In genomic region chr1:36187800-36188593, GRCh38 we compare ENCODE assay signal across 8 cellular contexts. TPM values are rescaled to one million over a fixed set of nuclear protein-coding genes. Genes with fewer than 3 reads are reported as not detected.
DNase-seq lines count a peak whose midpoint lies in the region; ATAC-seq, FAIRE-seq and TF ChIP-seq lines count a peak whose summit lies in the region.

No MANE protein-coding gene starts in this region.

- peak; percentile 59 for DNase-seq in GM06990 (ENCODE audit: extremely low read depth, insufficient read length)
- peak; percentile 88 for DNase-seq in NCI-H526 treated with DMSO at 0.1 percent for 48 hours (lab: John Stamatoyannopoulos, UW)
- DNase-seq in activated CD4-positive, alpha-beta T cell treated with anti-CD3 and anti-CD28 coated beads, Interleukin-2, amount 50 U/mL, for 24 hours (ENCODE audit: low read depth in 1 of 2, low spot score in 1 of 2) = peak; percentile 54 to 69
- DNase-seq in dermis blood vessel endothelial cell = peak; percentile 97
- peak; percentile 87 for DNase-seq in HepG2 (ENCODE audit: low spot score)
- peak; percentile 70 for DNase-seq in stimulated activated CD4-positive, alpha-beta T cell treated with anti-CD3 and anti-CD28 coated beads, Interleukin-2, amount 100 ng/mL, for 4 hours (ENCODE audit: low read depth)

- CTCF ChIA-PET in HepG2 (lab: Yijun Ruan, JAX; ENCODE audit: low intra/inter-chr PET ratio, low total read pairs) = interaction anchor here (0.7 to 3.3 kb wide), 7 partner anchors 19 to 97 kb away, joined by 3 to 43 read pairs (median 6); partner anchors contain the start of gene TRAPPC3

- no peaks in the 10 kb centered on the region for H3K9me3 ChIP-seq in HepG2 (ENCODE audit: low read length)

- TF ChIP-seq CTCF in GM06990 (IDR thresholded peaks at IDR 0.05; ENCODE audit: insufficient read depth, low read length, poor library complexity, severe bottlenecking) = peak; percentile 84
- TF ChIP-seq CTCF in HepG2 (CRISPR knock-in tag; IDR thresholded peaks at IDR 0.05) = peak; percentile 98

- H3K79me2 ChIP-seq in HepG2 (ENCODE audit: insufficient read depth, low read length) = no peaks in the 10 kb centered on the region

- no peak for TF ChIP-seq EP300 in HepG2 (IDR thresholded peaks at IDR 0.05; ENCODE audit: low read depth in 2 of 2, low read length in 2 of 2)
- TF ChIP-seq EP300 in HepG2 (CRISPR knock-in tag; IDR thresholded peaks at IDR 0.05; ENCODE audit: borderline replicate concordance) = 0 out of 2 replicates have a peak, but pooled peaks have one; percentile 17

- H4K20me1 ChIP-seq in HepG2 (ENCODE audit: insufficient read depth, low read length) = no peaks in the 10 kb centered on the region

- POLR2A ChIA-PET in HepG2 (lab: Yijun Ruan, JAX) = interaction anchor here (0.6 to 2.0 kb wide), 12 partner anchors 9 to 213 kb away, joined by 3 to 34 read pairs (median 4); partner anchors contain the start of genes MAP7D1, SH3D21, THRAP3 and TRAPPC3

- peak; percentile 97 for FAIRE-seq in HepG2 (lab: Jason Lieb, UNC)

- ATAC-seq in HG03175 (IDR thresholded peaks at IDR 0.05; ENCODE audit: unreplicated experiment) = peak; percentile 68
- peak; percentile 96 for ATAC-seq in HepG2
- no peak for ATAC-seq in HG03439 (IDR thresholded peaks at IDR 0.05; ENCODE audit: unreplicated experiment)

- peak overlapping the region; percentile 94 for H3K4me2 ChIP-seq in HepG2 (ENCODE audit: low read depth, low read length)

- H3K27me3 ChIP-seq in GM06990 (replicated peaks; ENCODE audit: control insufficient read depth, insufficient read depth, low read length) = no peaks in the 10 kb centered on the region
- no peaks in the 10 kb centered on the region for H3K27me3 ChIP-seq in HepG2 (ENCODE audit: control insufficient read depth in 1 of 2, insufficient read depth in 2 of 2, low read length in 2 of 2)

- no TSS peak for BruUV-seq in HepG2 (replicated peaks; lab: Mats Ljungman, UMichigan)

- H3K27ac ChIP-seq in HepG2 (ENCODE audit: extremely low read length, insufficient read depth, low read length) = peak overlapping the region; percentile 41

- peak; percentile 96 for TF ChIP-seq RAD21 in HepG2 (CRISPR knock-in tag; IDR thresholded peaks at IDR 0.05)

- intact Hi-C loops in HepG2 (cut with micrococcal nuclease; ENCODE audit: unreplicated experiment) = loop anchor here (1.0 kb wide), 3 partner anchors 33 to 88 kb away; partner anchors contain the start of gene TRAPPC3

- WGBS in HepG2 (ENCODE audit: low lambda C conversion rate) = 0% methylated on average over 7 of the region's 9 CpGs

- H2AFZ ChIP-seq in HepG2 (ENCODE audit: low read length) = peak overlapping the region; percentile 95

- in situ Hi-C loops in HepG2 (cut with HindIII; ENCODE audit: extremely low pct_ligation_motif_present, low pct_unique_long_range_greater_than_20kb) = loop anchor here (5.0 kb wide), 1 partner anchor 36 kb away; no protein-coding TSS in a partner anchor

- H3K4me3 ChIP-seq in GM06990 (replicated peaks; ENCODE audit: low read depth, low read length) = no peak overlapping the region
- H3K4me3 ChIP-seq in HepG2 (replicated peaks in 1 of 3; ENCODE audit: insufficient read depth in 1 of 3, low read depth in 2 of 3, low read length in 3 of 3) = peak overlapping the region; percentile 22 to 72 (median 44); a peak in 5 of 6 replicates

- peaks cover 10% of the 10 kb centered on the region; the same call in 1 of the 2 replicates for H3K4me1 ChIP-seq in HepG2 (ENCODE audit: insufficient read depth, low read length)

- TF ChIP-seq POLR2A in HepG2 (IDR thresholded peaks at IDR 0.05; ENCODE audit: insufficient read depth in 1 of 2, low read depth in 2 of 2, low read length in 2 of 2) = peak in 1 of 2 experiments; percentile 46; a peak in 2 of 4 replicates

- no peaks in the 10 kb centered on the region for H3K36me3 ChIP-seq in GM06990 (ENCODE audit: control insufficient read depth, insufficient read depth, low read length)
- H3K36me3 ChIP-seq in HepG2 (replicated peaks in 1 of 2; ENCODE audit: control insufficient read depth in 1 of 2, insufficient read depth in 2 of 2, low read length in 2 of 2) = no peaks in the 10 kb centered on the region

- peak overlapping the region; percentile 62 for H3K9ac ChIP-seq in HepG2 (ENCODE audit: insufficient read depth, low read depth, low read length)

TF ChIP-seq in HepG2, 621 proteins besides CTCF, POLR2A, EP300 and RAD21 (continues in another document):
- TF ChIP-seq NAIF1 (CRISPR knock-in tag; IDR thresholded peaks at IDR 0.05; ENCODE audit: borderline replicate concordance) = no peak

RNA-seq across cellular contexts. Expression of gene MAP7D1, which starts 32.0 kb away (rescaled TPM):
- total RNA-seq in dermis blood vessel endothelial cell (77.9 and 106 TPM in 2 replicates), HepG2 (2016; rRNA removed; fragmentation: Illumina TruSeq; extraction: Trizol) (5.5 and 7.2 TPM in 2 replicates)
- 2.9 and 3.9 TPM in 2 replicates for total RNA-seq in HepG2 (2016; cell fraction: cytosol; rRNA removed; fragmentation: Illumina TruSeq; extraction: Trizol; ENCODE audit: low read depth)
- 6.3 and 7.8 TPM in 2 replicates for total RNA-seq in HepG2 (2016; cell fraction: insoluble cytoplasmic fraction; rRNA removed; fragmentation: Illumina TruSeq; extraction: Trizol)
- total RNA-seq in HepG2 (2016; cell fraction: membrane; rRNA removed; fragmentation: Illumina TruSeq; extraction: Trizol) = 4.2 TPM in 2 replicates
- 6.1 and 7.9 TPM in 2 replicates for total RNA-seq in HepG2 (2016; cell fraction: nucleus; rRNA removed; fragmentation: Illumina TruSeq; extraction: Trizol)
- 5.6 and 6.8 TPM in 2 replicates for polyA plus RNA-seq in HepG2 (2011; rRNA removed)
- 4.7 and 5.2 TPM in 2 replicates for polyA plus RNA-seq in HepG2 (2011; cell fraction: cytosol; rRNA removed)
- 14.7 and 14.9 TPM in 2 replicates for polyA plus RNA-seq in HepG2 (2011; cell fraction: nucleus; rRNA removed)
- polyA plus RNA-seq in HepG2 (2012) = 7.7 and 14.1 TPM in 2 replicates
- polyA plus RNA-seq in HepG2 (2016; cell fraction: cytosol; fragmentation: Illumina TruSeq; extraction: Trizol; ENCODE audit: low read depth) = 1.7 and 2.4 TPM in 2 replicates
- 14.2 and 15.7 TPM in 2 replicates for polyA plus RNA-seq in HepG2 (2016; cell fraction: insoluble cytoplasmic fraction; fragmentation: Illumina TruSeq; extraction: Trizol; ENCODE audit: low read depth)
- 4.5 and 4.6 TPM in 2 replicates for polyA plus RNA-seq in HepG2 (2016; cell fraction: membrane; fragmentation: Illumina TruSeq; extraction: Trizol; ENCODE audit: low read depth)
- 19.3 and 21.5 TPM in 2 replicates for polyA plus RNA-seq in HepG2 (2016; cell fraction: nucleus; fragmentation: Illumina TruSeq; extraction: Trizol; ENCODE audit: insufficient read depth, low read depth)
- 8.3 and 16.3 TPM in 2 replicates for polyA minus RNA-seq in HepG2 (2011; rRNA and poly(A)+ RNA removed; ENCODE audit: low replicate concordance)
- polyA minus RNA-seq in HepG2 (2011; cell fraction: cytosol; rRNA and poly(A)+ RNA removed) = 6.0 and 8.5 TPM in 2 replicates
- polyA minus RNA-seq in HepG2 (2011; cell fraction: nucleus; rRNA and poly(A)+ RNA removed) = 4.0 and 7.2 TPM in 2 replicates

RNA-seq across cellular contexts. Expression of gene THRAP3, which starts 36.2 kb away (rescaled TPM):
- total RNA-seq in dermis blood vessel endothelial cell (96.0 and 151 TPM in 2 replicates), HepG2 (2016; rRNA removed; fragmentation: Illumina TruSeq; extraction: Trizol) (92.6 and 127 TPM in 2 replicates)
- total RNA-seq in HepG2 (2016; cell fraction: cytosol; rRNA removed; fragmentation: Illumina TruSeq; extraction: Trizol; ENCODE audit: low read depth) = 4.4 and 4.8 TPM in 2 replicates
- 91.8 and 120 TPM in 2 replicates for total RNA-seq in HepG2 (2016; cell fraction: insoluble cytoplasmic fraction; rRNA removed; fragmentation: Illumina TruSeq; extraction: Trizol)
- total RNA-seq in HepG2 (2016; cell fraction: membrane; rRNA removed; fragmentation: Illumina TruSeq; extraction: Trizol) = 17.0 and 19.1 TPM in 2 replicates
- total RNA-seq in HepG2 (2016; cell fraction: nucleus; rRNA removed; fragmentation: Illumina TruSeq; extraction: Trizol) = 65.3 and 66.9 TPM in 2 replicates
- polyA plus RNA-seq in HepG2 (2011; rRNA removed) = 45.0 and 48.3 TPM in 2 replicates
- 24.6 and 36.8 TPM in 2 replicates for polyA plus RNA-seq in HepG2 (2011; cell fraction: cytosol; rRNA removed)
- polyA plus RNA-seq in HepG2 (2011; cell fraction: nucleus; rRNA removed) = 24.7 and 31.6 TPM in 2 replicates
- 42.6 and 51.5 TPM in 2 replicates for polyA plus RNA-seq in HepG2 (2012)
- 2.2 and 2.7 TPM in 2 replicates for polyA plus RNA-seq in HepG2 (2016; cell fraction: cytosol; fragmentation: Illumina TruSeq; extraction: Trizol; ENCODE audit: low read depth)
- polyA plus RNA-seq in HepG2 (2016; cell fraction: insoluble cytoplasmic fraction; fragmentation: Illumina TruSeq; extraction: Trizol; ENCODE audit: low read depth) = 84.9 and 85.0 TPM in 2 replicates
- 6.4 and 7.9 TPM in 2 replicates for polyA plus RNA-seq in HepG2 (2016; cell fraction: membrane; fragmentation: Illumina TruSeq; extraction: Trizol; ENCODE audit: low read depth)
- polyA plus RNA-seq in HepG2 (2016; cell fraction: nucleus; fragmentation: Illumina TruSeq; extraction: Trizol; ENCODE audit: insufficient read depth, low read depth) = 72.6 and 82.4 TPM in 2 replicates
- polyA minus RNA-seq in HepG2 (2011; rRNA and poly(A)+ RNA removed; ENCODE audit: low replicate concordance) = 52.7 and 91.8 TPM in 2 replicates
- polyA minus RNA-seq in HepG2 (2011; cell fraction: cytosol; rRNA and poly(A)+ RNA removed) = 53.5 and 56.4 TPM in 2 replicates
- 36.8 and 66.3 TPM in 2 replicates for polyA minus RNA-seq in HepG2 (2011; cell fraction: nucleus; rRNA and poly(A)+ RNA removed)

RNA-seq across cellular contexts. Expression of gene TRAPPC3, which starts 38.7 kb away (rescaled TPM):
- total RNA-seq in dermis blood vessel endothelial cell (77.8 and 117 TPM in 2 replicates), HepG2 (2016; rRNA removed; fragmentation: Illumina TruSeq; extraction: Trizol) (62.4 and 66.7 TPM in 2 replicates)
- 33.8 and 35.1 TPM in 2 replicates for total RNA-seq in HepG2 (2016; cell fraction: cytosol; rRNA removed; fragmentation: Illumina TruSeq; extraction: Trizol; ENCODE audit: low read depth)
- total RNA-seq in HepG2 (2016; cell fraction: insoluble cytoplasmic fraction; rRNA removed; fragmentation: Illumina TruSeq; extraction: Trizol) = 67.4 and 70.9 TPM in 2 replicates
- total RNA-seq in HepG2 (2016; cell fraction: membrane; rRNA removed; fragmentation: Illumina TruSeq; extraction: Trizol) = 51.3 and 59.4 TPM in 2 replicates
- 32.1 and 40.4 TPM in 2 replicates for total RNA-seq in HepG2 (2016; cell fraction: nucleus; rRNA removed; fragmentation: Illumina TruSeq; extraction: Trizol)
- 48.0 and 53.7 TPM in 2 replicates for polyA plus RNA-seq in HepG2 (2011; rRNA removed)
- 54.6 and 63.8 TPM in 2 replicates for polyA plus RNA-seq in HepG2 (2011; cell fraction: cytosol; rRNA removed)
- polyA plus RNA-seq in HepG2 (2011; cell fraction: nucleus; rRNA removed) = 23.5 and 23.9 TPM in 2 replicates
- 39.6 and 48.9 TPM in 2 replicates for polyA plus RNA-seq in HepG2 (2012)
- 32.8 and 40.4 TPM in 2 replicates for polyA plus RNA-seq in HepG2 (2016; cell fraction: cytosol; fragmentation: Illumina TruSeq; extraction: Trizol; ENCODE audit: low read depth)
- polyA plus RNA-seq in HepG2 (2016; cell fraction: insoluble cytoplasmic fraction; fragmentation: Illumina TruSeq; extraction: Trizol; ENCODE audit: low read depth) = 70.8 and 86.6 TPM in 2 replicates
- polyA plus RNA-seq in HepG2 (2016; cell fraction: membrane; fragmentation: Illumina TruSeq; extraction: Trizol; ENCODE audit: low read depth) = 45.9 and 53.3 TPM in 2 replicates
- polyA plus RNA-seq in HepG2 (2016; cell fraction: nucleus; fragmentation: Illumina TruSeq; extraction: Trizol; ENCODE audit: insufficient read depth, low read depth) = 58.4 and 69.5 TPM in 2 replicates
- polyA minus RNA-seq in HepG2 (2011; rRNA and poly(A)+ RNA removed; ENCODE audit: low replicate concordance) = 12.2 and 41.8 TPM in 2 replicates
- 16.1 and 26.3 TPM in 2 replicates for polyA minus RNA-seq in HepG2 (2011; cell fraction: cytosol; rRNA and poly(A)+ RNA removed)
- polyA minus RNA-seq in HepG2 (2011; cell fraction: nucleus; rRNA and poly(A)+ RNA removed) = 10.3 and 14.2 TPM in 2 replicates
